Comparison of ENCODE assay signal across 8 cellular contexts in the genomic region with DNA sequence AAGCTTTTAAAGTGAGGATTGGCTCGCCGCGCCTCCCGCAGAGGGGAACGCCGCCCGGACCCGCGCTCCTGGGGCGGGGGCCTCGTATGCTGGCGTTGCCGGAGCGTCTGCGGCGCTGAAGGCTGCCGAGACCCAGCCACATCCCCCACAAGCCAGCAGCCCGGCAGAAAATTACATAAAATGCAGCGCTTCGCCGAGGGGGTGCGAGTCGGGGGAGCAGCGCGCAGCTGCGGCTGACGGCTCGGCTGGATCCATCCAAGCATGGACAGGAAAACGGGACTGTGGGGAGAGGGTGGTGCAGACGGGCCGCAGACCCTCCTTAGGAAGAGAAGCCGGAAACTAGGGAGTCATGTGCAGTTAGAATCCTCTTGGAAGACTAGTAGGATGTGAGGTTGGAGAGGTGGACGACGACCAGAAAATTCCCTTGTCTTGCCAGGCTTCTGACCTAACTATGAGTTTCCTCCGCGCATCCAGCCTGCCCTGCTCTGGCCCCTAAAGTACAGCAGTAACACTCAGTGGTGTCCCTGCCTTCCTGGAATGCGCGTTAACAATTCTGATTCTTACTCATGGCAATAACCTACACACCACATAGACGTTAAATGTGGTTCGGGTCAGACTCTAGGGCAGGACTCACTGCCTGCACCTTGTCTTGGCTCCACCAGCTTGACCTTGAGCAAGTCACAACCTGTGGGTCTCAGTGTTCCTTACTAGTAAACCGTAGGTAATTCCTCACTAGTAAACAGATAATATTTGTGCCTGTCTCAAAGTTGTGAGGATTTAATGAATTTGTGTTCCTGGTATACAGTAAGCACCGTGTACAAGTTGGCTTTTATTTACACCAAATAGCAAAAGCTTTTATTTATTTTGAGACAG. TPM values are rescaled to one million over a fixed set of nuclear protein-coding genes. Genes with fewer than 3 reads are reported as not detected.
DNase-seq lines count a peak whose midpoint lies in the region; ATAC-seq and TF ChIP-seq lines count a peak whose summit lies in the region.

No MANE protein-coding gene starts in this region.

- no peaks in the 10 kb centered on the region for H3K27me3 ChIP-seq in AG04450 (ENCODE audit: control insufficient read depth, insufficient read depth, low read length)
- no peaks in the 10 kb centered on the region for H3K27me3 ChIP-seq in OCI-LY1 (ENCODE audit: insufficient read depth, low read length)
- H3K27me3 ChIP-seq in muscle layer of colon (ENCODE audit: control insufficient read depth in 1 of 2, insufficient read depth in 2 of 2, low read length in 2 of 2) = no peaks in the 10 kb centered on the region

- H3K4me2 ChIP-seq in OCI-LY1 (ENCODE audit: low read length) = peak overlapping the region; percentile 97

- H3K27ac Mint-ChIP-seq in stimulated activated naive CD8-positive, alpha-beta T cell treated with anti-CD3 and anti-CD28 coated beads, Interleukin-15, amount 100 ng/mL, for 72 hours = peak overlapping the region; percentile 97 to 99

- H3K27ac ChIP-seq in AG04450 (ENCODE audit: low read depth, low read length) (peak overlapping the region; percentile 80), OCI-LY1 (ENCODE audit: low read depth, low read length, poor library complexity, severe bottlenecking) (peak overlapping the region; percentile 95), muscle layer of colon (ENCODE audit: low read depth, low read length) (peak overlapping the region; percentile 94)

- peaks cover 25% of the 10 kb centered on the region for H3K36me3 ChIP-seq in OCI-LY1 (ENCODE audit: insufficient read depth, low read length)
- H3K36me3 ChIP-seq in muscle layer of colon (ENCODE audit: insufficient read depth, low read length) = no peaks in the 10 kb centered on the region

- peaks cover 36% of the 10 kb centered on the region for H3K4me1 Mint-ChIP-seq in activated T-cell treated with anti-CD3 and anti-CD28 coated beads, Interleukin-2, amount 50 U/mL, for 4 hours (ENCODE audit: low read depth)
- H3K4me1 Mint-ChIP-seq in stimulated activated naive CD8-positive, alpha-beta T cell treated with anti-CD3 and anti-CD28 coated beads, Interleukin-15, amount 100 ng/mL, for 72 hours = peaks cover 48% of the 10 kb centered on the region

- H3K4me1 ChIP-seq in OCI-LY1 (ENCODE audit: insufficient read depth, low read length, severe bottlenecking) (peaks cover 65% of the 10 kb centered on the region), muscle layer of colon (ENCODE audit: insufficient read depth, low read length) (peaks cover 22% of the 10 kb centered on the region)

- H3K27me3 Mint-ChIP-seq in activated T-cell treated with anti-CD3 and anti-CD28 coated beads, Interleukin-2, amount 50 U/mL, for 4 hours (ENCODE audit: low read depth) = no peaks in the 10 kb centered on the region
- H3K27me3 Mint-ChIP-seq in stimulated activated naive CD8-positive, alpha-beta T cell treated with anti-CD3 and anti-CD28 coated beads, Interleukin-15, amount 100 ng/mL, for 72 hours = no peaks in the 10 kb centered on the region

- H3K9me2 ChIP-seq in OCI-LY1 (ENCODE audit: low read depth, low read length) = no peaks in the 10 kb centered on the region

- POLR2A ChIA-PET in AG04450 (lab: Yijun Ruan, JAX) = interaction anchor here (0.5 to 2.1 kb wide), 6 partner anchors 17 to 73 kb away, joined by 5 to 9 read pairs (median 6); a partner anchor contains a TSS

- H3K9me3 ChIP-seq in AG04450 (ENCODE audit: control insufficient read depth, insufficient read depth, low read length) (no peaks in the 10 kb centered on the region; the same call in 1 of the 2 replicates), OCI-LY1 (ENCODE audit: low read length) (no peaks in the 10 kb centered on the region), muscle layer of colon (ENCODE audit: low read length) (no peaks in the 10 kb centered on the region)

- CTCF ChIA-PET in AG04450 (lab: Charles Lee) = interaction anchor here (1.8 kb wide), 1 partner anchor 31 kb away, joined by 4 read pairs; no protein-coding TSS in a partner anchor

- peaks cover 21% of the 10 kb centered on the region for H3F3A ChIP-seq in OCI-LY1 (ENCODE audit: insufficient read depth, low read length)

- peak; percentile 3 for ATAC-seq in GM19025 (IDR thresholded peaks at IDR 0.05; ENCODE audit: low read depth, unreplicated experiment)
- peak; percentile 1 for ATAC-seq in HG03442 (IDR thresholded peaks at IDR 0.05; ENCODE audit: unreplicated experiment)
- ATAC-seq in activated T-cell treated with anti-CD3 and anti-CD28 coated beads, Interleukin-2, amount 50 U/mL, for 4 hours = peak; percentile 11 to 14
- ATAC-seq in esophagus mucosa = peak; percentile 5
- ATAC-seq in stimulated activated naive CD8-positive, alpha-beta T cell treated with anti-CD3 and anti-CD28 coated beads, Interleukin-15, amount 100 ng/mL, for 72 hours = peak; percentile 73

- no peak for DNase-seq in AG04450 (ENCODE audit: low read depth, low spot score)
- peak; percentile 30 for DNase-seq in activated T-cell treated with anti-CD3 and anti-CD28 coated beads, Interleukin-2, amount 50 U/mL, for 4 hours
- peak; percentile 37 to 74 for DNase-seq in stimulated activated naive CD8-positive, alpha-beta T cell treated with anti-CD3 and anti-CD28 coated beads, Interleukin-15, amount 100 ng/mL, for 72 hours

- peaks cover 27% of the 10 kb centered on the region for H3K79me2 ChIP-seq in OCI-LY1 (ENCODE audit: insufficient read depth, low read length)

- H3K36me3 Mint-ChIP-seq in activated T-cell treated with anti-CD3 and anti-CD28 coated beads, Interleukin-2, amount 50 U/mL, for 4 hours (ENCODE audit: insufficient read depth) = peaks cover 7% of the 10 kb centered on the region

- H3K4me3 ChIP-seq in AG04450 (ENCODE audit: low read depth, low read length) (peak overlapping the region; percentile 74), OCI-LY1 (ENCODE audit: low read depth, low read length, poor library complexity, severe bottlenecking) (peak overlapping the region; percentile 83), muscle layer of colon (ENCODE audit: low read depth in 1 of 2, low read length in 2 of 2) (peak overlapping the region; percentile 70 to 73)

- no peak overlapping the region for H2AFZ ChIP-seq in OCI-LY1 (ENCODE audit: low read length)

- H4K20me1 ChIP-seq in OCI-LY1 (ENCODE audit: insufficient read depth, low read length) = no peaks in the 10 kb centered on the region

- TF ChIP-seq CTCF in AG04450 (IDR thresholded peaks at IDR 0.05; ENCODE audit: low read depth, low read length) (no peak), OCI-LY1 (IDR thresholded peaks at IDR 0.05; ENCODE audit: low read length) (no peak)

- H3K9ac ChIP-seq in OCI-LY1 (ENCODE audit: low read length) = peak overlapping the region; percentile 91
- peak overlapping the region; percentile 61 for H3K9ac ChIP-seq in muscle layer of colon (ENCODE audit: low read length)

- H3K4me3 Mint-ChIP-seq in activated T-cell treated with anti-CD3 and anti-CD28 coated beads, Interleukin-2, amount 50 U/mL, for 4 hours = peak overlapping the region; percentile 86
- H3K4me3 Mint-ChIP-seq in stimulated activated naive CD8-positive, alpha-beta T cell treated with anti-CD3 and anti-CD28 coated beads, Interleukin-15, amount 100 ng/mL, for 72 hours = peak overlapping the region; percentile 91 to 94

- H3K9me3 Mint-ChIP-seq in activated T-cell treated with anti-CD3 and anti-CD28 coated beads, Interleukin-2, amount 50 U/mL, for 4 hours = no peaks in the 10 kb centered on the region
- H3K9me3 Mint-ChIP-seq in stimulated activated naive CD8-positive, alpha-beta T cell treated with anti-CD3 and anti-CD28 coated beads, Interleukin-15, amount 100 ng/mL, for 72 hours = no peaks in the 10 kb centered on the region

RNA-seq across cellular contexts. Expression of a gene that starts 1.0 kb away (rescaled TPM):
- 13.7 and 19.7 TPM in 2 replicates for polyA plus RNA-seq in AG04450 (2011; rRNA removed)
- polyA minus RNA-seq in AG04450 (2011; rRNA and poly(A)+ RNA removed) = 28.8 and 57.4 TPM in 2 replicates
- 10 to 100 TPM; 17.3 to 24.7 (median 22.9) TPM for total RNA-seq in activated T-cell treated with anti-CD3 and anti-CD28 coated beads, Interleukin-2, amount 50 U/mL, for 4 hours
- 20.5 TPM for total RNA-seq in esophagus mucosa

RNA-seq across cellular contexts. Expression of a gene that starts 34.5 kb away (rescaled TPM):
- polyA plus RNA-seq in AG04450 (2011; rRNA removed) = 232 and 288 TPM in 2 replicates
- polyA minus RNA-seq in AG04450 (2011; rRNA and poly(A)+ RNA removed) = 36.7 and 70.9 TPM in 2 replicates
- 100 to 1,000 TPM; 313 to 333 (median 321) TPM for total RNA-seq in activated T-cell treated with anti-CD3 and anti-CD28 coated beads, Interleukin-2, amount 50 U/mL, for 4 hours
- 213 TPM for total RNA-seq in esophagus mucosa

Comparison
In these comparisons a context has a peak if more than half of its experiments do, and no peak if none do; other contexts are left out.
1. ATAC-seq: peak in every context shown above with its lines; median percentile 73 in stimulated activated naive CD8-positive, alpha-beta T cell treated with anti-CD3 and anti-CD28 coated beads, Interleukin-15, amount 100 ng/mL, for 72 hours; 12 in activated T-cell treated with anti-CD3 and anti-CD28 coated beads, Interleukin-2, amount 50 U/mL, for 4 hours; 5 in esophagus mucosa; 3 in GM19025; 1 in HG03442.